24 cellular contexts compared by ENCODE assay signal in genomic region chr2:129803067-129803466, GRCh38.
DNase-seq lines count a peak whose midpoint lies in the region; TF ChIP-seq lines count a peak whose summit lies in the region.
"Had no signal": no experiment of that assay in that cellular context is flagged by ENCODE, and none has a peak within 500 bp of the region (broad histone marks: within the 10 kb centered on the region; RNA-seq: fewer than 3 reads in every experiment).

No MANE protein-coding gene starts in this region.

- intact Hi-C loops in head of caudate nucleus (cut with DNase I): no loop called here

- H3K27ac ChIP-seq in HEK293 (ENCODE audit: extremely low read depth, low read depth, low read length): no peak overlapping the region
- H3K27ac ChIP-seq: heart left ventricle, tibial nerve had no signal

- TF ChIP-seq CTCF in HEK293 (tag by site-specific recombination; IDR thresholded peaks at IDR 0.05) (no peak), foreskin fibroblast (IDR thresholded peaks at IDR 0.05; ENCODE audit: low read depth, low read length) (no peak)

- POLR2A ChIA-PET in HEK293 (lab: Yijun Ruan, JAX): no interaction called here

- H3K9me3 ChIP-seq in HEK293 (ENCODE audit: control insufficient read depth, insufficient read depth, low read depth, low read length): no peaks in the 10 kb centered on the region
- H3K9me3 ChIP-seq: heart left ventricle, tibial nerve had no signal

- DNase-seq in DMS79 treated with DMSO at 0.1 percent for 48 hours (lab: John Stamatoyannopoulos, UW) (peak; percentile 25), DMS79 (lab: John Stamatoyannopoulos, UW) (no peak), NCI-H345 (lab: John Stamatoyannopoulos, UW) (peak; percentile 57), foreskin fibroblast (peak; percentile 1 to 19), head of caudate nucleus (no peak), NOMO-1 treated with DMSO at 0.1 percent for 48 hours (lab: John Stamatoyannopoulos, UW; ENCODE audit: unreplicated experiment) (no peak)
- no peak for DNase-seq in activated naive CD4-positive, alpha-beta T cell treated with anti-CD3 and anti-CD28 coated beads, Interleukin-2, amount 50 U/mL, for 16 hours
- DNase-seq: 8988T; activated CD4-positive, alpha-beta T cell treated with anti-CD3 and anti-CD28 coated beads, Interleukin-2, amount 50 U/mL, for 1 hour; AML-193; anterior cingulate cortex; CD4-positive, alpha-beta memory T cell; DND-41; H9; heart left ventricle; mesenchymal stem cell; naive B cell; NCI-H446; occipital lobe; SHP77 treated with DMSO at 0.1 percent for 48 hours; T1000 had no signal

- CTCF ChIA-PET in HEK293 (lab: Yijun Ruan, JAX): interaction anchor here (0.6 kb wide), 1 partner anchor 354 kb away, joined by 3 read pairs; no protein-coding TSS in a partner anchor

- H3K4me3 ChIP-seq in HEK293 (ENCODE audit: low read depth, low read length): no peak overlapping the region
- no peak overlapping the region for H3K4me3 ChIP-seq in foreskin fibroblast (ENCODE audit: low read depth in 1 of 2, low read length in 2 of 2)
- H3K4me3 ChIP-seq: GM12878, heart left ventricle, tibial nerve had no signal

- no peaks in the 10 kb centered on the region for H3K36me3 ChIP-seq in HEK293 (ENCODE audit: control insufficient read depth in 2 of 2, insufficient read depth in 1 of 2, low read length in 2 of 2)
- H3K36me3 ChIP-seq: heart left ventricle, tibial nerve had no signal

- H3K4me1 ChIP-seq in HEK293 (ENCODE audit: control insufficient read depth, insufficient read depth, low read length): no peaks in the 10 kb centered on the region
- H3K4me1 ChIP-seq: heart left ventricle, tibial nerve had no signal

TF ChIP-seq in HEK293, 187 proteins besides CTCF, POLR2A, EP300 and RAD21:
- TF ChIP-seq ZBTB20 (tag by site-specific recombination; IDR thresholded peaks at IDR 0.05) (no peak), SP7 (tag by site-specific recombination; IDR thresholded peaks at IDR 0.05) (peak; percentile 86)

Comparison
In these comparisons a context has a peak if more than half of its experiments do, and no peak if none do; other contexts are left out.
1. DNase-seq: peak in DMS79 treated with DMSO at 0.1 percent for 48 hours (single experiment), NCI-H345 (single experiment) and foreskin fibroblast (2 of 2); none in DMS79 (single experiment), activated naive CD4-positive, alpha-beta T cell treated with anti-CD3 and anti-CD28 coated beads, Interleukin-2, amount 50 U/mL, for 16 hours (single experiment), head of caudate nucleus (0 of 42) and NOMO-1 treated with DMSO at 0.1 percent for 48 hours (single experiment).